ENCODE assay signal across 16 cellular contexts in genomic region chr7:51062222-51062987, GRCh38.
DNase-seq lines count a peak whose midpoint lies in the region; ATAC-seq, FAIRE-seq and TF ChIP-seq lines count a peak whose summit lies in the region.
"Had no signal": no experiment of that assay in that cellular context is flagged by ENCODE, and none has a peak within 500 bp of the region (broad histone marks: within the 10 kb centered on the region; RNA-seq: fewer than 3 reads in every experiment).

No MANE protein-coding gene starts in this region.

- H3K27me3 ChIP-seq in SK-N-SH (ENCODE audit: insufficient read depth) (peaks cover 74% of the 10 kb centered on the region), lung (ENCODE audit: control insufficient read depth, insufficient read depth) (no peaks in the 10 kb centered on the region), thyroid gland (no peaks in the 10 kb centered on the region)

- peaks cover 7% of the 10 kb centered on the region for H3K9me3 Mint-ChIP-seq in WTC11
- H3K9me3 Mint-ChIP-seq: activated CD8-positive, alpha-beta T cell treated with anti-CD3 and anti-CD28 coated beads for 36 hours had no signal

- H3K27ac Mint-ChIP-seq in WTC11: no peak overlapping the region
- H3K27ac Mint-ChIP-seq: activated CD8-positive, alpha-beta T cell treated with anti-CD3 and anti-CD28 coated beads for 36 hours had no signal

- H3K4me2 ChIP-seq in SK-N-SH: no peak overlapping the region

- no peak for TF ChIP-seq RAD21 in SK-N-SH (IDR thresholded peaks at IDR 0.05; ENCODE audit: low read length)

- intact Hi-C loops in thyroid gland (cut with DNase I): no loop called here

- H3K4me3 ChIP-seq in SK-N-SH (ENCODE audit: low read depth in 2 of 2, low read length in 1 of 2): no peak overlapping the region
- no peak overlapping the region for H3K4me3 ChIP-seq in lung
- no peak overlapping the region for H3K4me3 ChIP-seq in thyroid gland (replicated peaks in 1 of 3)
- H3K4me3 ChIP-seq: SK-N-MC, thoracic aorta had no signal

- H3K9me3 ChIP-seq in SK-N-SH: no peaks in the 10 kb centered on the region
- peaks cover 0 to 2% of the 10 kb centered on the region in 2 donors for H3K9me3 ChIP-seq in lung (ENCODE audit: control insufficient read depth in 2 of 2, insufficient read depth in 1 of 2, low read length in 1 of 2)
- no peaks in the 10 kb centered on the region for H3K9me3 ChIP-seq in thyroid gland
- H3K9me3 ChIP-seq: thoracic aorta had no signal

- H3K9ac ChIP-seq in SK-N-SH: no peak overlapping the region

- POLR2A ChIA-PET in SK-N-SH (lab: Yijun Ruan, JAX): no interaction called here
- POLR2A ChIA-PET in WTC11 (lab: Charles Lee): no interaction called here

- H3K36me3 Mint-ChIP-seq in WTC11: peaks cover 14% of the 10 kb centered on the region

- CTCF ChIA-PET in SK-N-SH (lab: Yijun Ruan, JAX) (interaction anchor here (0.8 to 1.3 kb wide), 3 partner anchors 9 to 100 kb away, joined by 3 to 4 read pairs (median 3); no protein-coding TSS in a partner anchor), WTC11 (lab: Charles Lee) (interaction anchor here (1.1 to 3.8 kb wide), 4 partner anchors 18 to 99 kb away, joined by 4 to 18 read pairs (median 6); no protein-coding TSS in a partner anchor)

- H2AFZ ChIP-seq in SK-N-SH (ENCODE audit: low read depth): no peak overlapping the region

- TF ChIP-seq CTCF in SK-N-SH (IDR thresholded peaks at IDR 0.05): 0 out of 2 replicates have a peak, but pooled peaks have one; percentile 32
- TF ChIP-seq CTCF in WTC11 (IDR thresholded peaks at IDR 0.05): no peak
- no peak for TF ChIP-seq CTCF in lung (IDR thresholded peaks at IDR 0.05; ENCODE audit: control extremely low read depth, extremely low read depth)
- TF ChIP-seq CTCF in thyroid gland (IDR thresholded peaks at IDR 0.05): peak in 1 of 6 experiments; percentile 6

- no peak for FAIRE-seq in GM12891 (lab: Jason Lieb, UNC)
- FAIRE-seq: colon, islet of Langerhans had no signal

- H3K27ac ChIP-seq in SK-N-SH (ENCODE audit: low read depth in 2 of 2, low read length in 1 of 2) (no peak overlapping the region), lung (ENCODE audit: low read depth in 1 of 2, low read length in 1 of 2) (peak overlapping the region in 1 of 2 donors; percentile 56), thyroid gland (no peak overlapping the region)
- H3K27ac ChIP-seq: epithelial cell of prostate, SK-N-MC, thoracic aorta had no signal

- no peaks in the 10 kb centered on the region for H3K36me3 ChIP-seq in SK-N-SH (replicated peaks in 1 of 2; ENCODE audit: control insufficient read depth in 1 of 2, insufficient read depth in 2 of 2, low read length in 1 of 2)
- no peaks in the 10 kb centered on the region for H3K36me3 ChIP-seq in lung (ENCODE audit: control insufficient read depth in 2 of 2, insufficient read depth in 2 of 2, low read length in 2 of 2)
- H3K36me3 ChIP-seq in thyroid gland: no peaks in the 10 kb centered on the region
- H3K36me3 ChIP-seq: thoracic aorta had no signal

- H4K20me1 ChIP-seq in SK-N-SH (ENCODE audit: insufficient read depth): no peaks in the 10 kb centered on the region

- no peaks in the 10 kb centered on the region for H3K4me1 ChIP-seq in SK-N-SH (ENCODE audit: control insufficient read depth in 1 of 2, insufficient read depth in 2 of 2, low read depth in 1 of 2, low read length in 1 of 2)
- peaks cover 0 to 10% of the 10 kb centered on the region in 2 donors for H3K4me1 ChIP-seq in lung (ENCODE audit: control insufficient read depth in 2 of 2, insufficient read depth in 2 of 2, low read length in 2 of 2)
- H3K4me1 ChIP-seq in thyroid gland: peaks cover 0 to 7% of the 10 kb centered on the region in 2 donors

- H3K4me3 Mint-ChIP-seq in WTC11: no peak overlapping the region
- H3K4me3 Mint-ChIP-seq: activated CD8-positive, alpha-beta T cell treated with anti-CD3 and anti-CD28 coated beads for 36 hours had no signal

- H3K27me3 Mint-ChIP-seq in WTC11 (ENCODE audit: low read depth): no peaks in the 10 kb centered on the region; the same call in 1 of the 2 replicates
- H3K27me3 Mint-ChIP-seq: activated CD8-positive, alpha-beta T cell treated with anti-CD3 and anti-CD28 coated beads for 36 hours had no signal

- H3F3A ChIP-seq in SK-N-SH (replicated peaks; ENCODE audit: insufficient read depth): no peaks in the 10 kb centered on the region

- WGBS in SK-N-SH (ENCODE audit: low lambda C conversion rate): 20% methylated on average over 13 of the region's 13 CpGs
- WGBS in lung, 2 donors: 71 to 81% methylated on average over 13 of the region's 13 CpGs
- 36 to 54% methylated on average over 8 to 13 of the region's 13 CpGs for WGBS in thyroid gland, 2 donors

- no peaks in the 10 kb centered on the region for H3K79me2 ChIP-seq in SK-N-SH (ENCODE audit: insufficient read depth)

- no peak for TF ChIP-seq POLR2A in thyroid gland (IDR thresholded peaks at IDR 0.05)
- TF ChIP-seq POLR2A in GM12891 (IDR thresholded peaks at IDR 0.05; ENCODE audit: low read depth, low read length): no peak

- ATAC-seq in SK-N-SH treated with all-trans-retinoic acid at 6 μM for 48 hours (no peak), WTC11 (no peak), lung (ENCODE audit: insufficient read depth, low FRiP score) (peak; percentile 73), HG03439 (IDR thresholded peaks at IDR 0.05; ENCODE audit: unreplicated experiment) (no peak)
- ATAC-seq: activated CD8-positive, alpha-beta T cell treated with anti-CD3 and anti-CD28 coated beads for 36 hours had no signal

- TF ChIP-seq EP300 in SK-N-SH (IDR thresholded peaks at IDR 0.05; ENCODE audit: borderline replicate concordance in 1 of 2, low read depth in 1 of 2, low read length in 1 of 2): no peak

- no peak for DNase-seq in SK-N-SH
- DNase-seq in WTC11 (ENCODE audit: low spot score): no peak
- peak; percentile 74 for DNase-seq in lung (ENCODE audit: low spot score)
- DNase-seq in thyroid gland: peak; percentile 68 to 71
- DNase-seq in LoVo (ENCODE audit: low spot score): no peak
- no peak for DNase-seq in GM12891 (ENCODE audit: insufficient read length, low spot score)
- DNase-seq: ACHN; activated CD8-positive, alpha-beta T cell treated with anti-CD3 and anti-CD28 coated beads for 36 hours; GDM1 had no signal

- no peaks in the 10 kb centered on the region for H3K9me2 ChIP-seq in SK-N-SH

- H3K4me1 Mint-ChIP-seq in WTC11: no peaks in the 10 kb centered on the region; the same call in 1 of the 2 replicates

TF ChIP-seq in SK-N-SH, 30 proteins besides CTCF, POLR2A, EP300 and RAD21 (continues in another document):
- no peak for TF ChIP-seq RFX5 (IDR thresholded peaks at IDR 0.05; ENCODE audit: low read length)
- TF ChIP-seq JUND (IDR thresholded peaks at IDR 0.05): no peak
- no peak for TF ChIP-seq TEAD4 (IDR thresholded peaks at IDR 0.05; ENCODE audit: borderline replicate concordance, insufficient read depth)
- no peak for TF ChIP-seq CHD2 (IDR thresholded peaks at IDR 0.05; ENCODE audit: low read length, partially characterized antibody)

TF ChIP-seq in SK-N-SH treated with all-trans-retinoic acid at 6 μM for 48 hours, 23 proteins besides CTCF, POLR2A, EP300 and RAD21 (continues in another document):
- TF ChIP-seq BACH2 (CRISPR knock-in tag; IDR thresholded peaks at IDR 0.05; ENCODE audit: borderline replicate concordance): no peak
- no peak for TF ChIP-seq GLIS3 (CRISPR knock-in tag; IDR thresholded peaks at IDR 0.05)
- no peak for TF ChIP-seq POU6F1 (CRISPR knock-in tag; IDR thresholded peaks at IDR 0.05; ENCODE audit: borderline replicate concordance, low read depth)

TF ChIP-seq in WTC11, 78 proteins besides CTCF, POLR2A, EP300 and RAD21:
- no peak for TF ChIP-seq ZMAT4 (CRISPR knock-in tag; IDR thresholded peaks at IDR 0.05)
- no peak for TF ChIP-seq NR1H2 (CRISPR knock-in tag; IDR thresholded peaks at IDR 0.05)
- 0 out of 2 replicates have a peak, but pooled peaks have one; percentile 11 for TF ChIP-seq ZNF423 (CRISPR knock-in tag; IDR thresholded peaks at IDR 0.05)
- TF ChIP-seq FOXJ3 (CRISPR knock-in tag; IDR thresholded peaks at IDR 0.05; ENCODE audit: borderline replicate concordance): no peak
- no peak for TF ChIP-seq TP53 (CRISPR knock-in tag; IDR thresholded peaks at IDR 0.05)
- no peak for TF ChIP-seq ATF3 (CRISPR knock-in tag; conservative IDR thresholded peaks at IDR 0.05)

TF ChIP-seq in GM12891, 5 proteins besides CTCF, POLR2A, EP300 and RAD21:
- TF ChIP-seq POLR2AphosphoS5 (IDR thresholded peaks at IDR 0.05; ENCODE audit: low read depth, low read length) (no peak), PAX5 (IDR thresholded peaks at IDR 0.05; ENCODE audit: insufficient read depth, low read length, severe bottlenecking) (no peak), TAF1 (IDR thresholded peaks at IDR 0.05; ENCODE audit: low read depth, low read length) (no peak), SPI1 (IDR thresholded peaks at IDR 0.05; ENCODE audit: low read depth, low read length) (no peak), POU2F2 (IDR thresholded peaks at IDR 0.05; ENCODE audit: low read depth, low read length) (no peak)

Comparison
In these comparisons a context has a peak if more than half of its experiments do, and no peak if none do; other contexts are left out.
1. DNase-seq: peak in lung (single experiment) and thyroid gland (2 of 2); none in SK-N-SH (single experiment), WTC11 (single experiment), LoVo (single experiment) and GM12891 (single experiment).
2. Of the 6 proteins assayed by ChIP-seq in both WTC11 and SK-N-SH: peak only in WTC11: none; only in SK-N-SH: CTCF; in both: none; in neither: 5.